12 cellular contexts compared by ENCODE assay signal in the genomic region with DNA sequence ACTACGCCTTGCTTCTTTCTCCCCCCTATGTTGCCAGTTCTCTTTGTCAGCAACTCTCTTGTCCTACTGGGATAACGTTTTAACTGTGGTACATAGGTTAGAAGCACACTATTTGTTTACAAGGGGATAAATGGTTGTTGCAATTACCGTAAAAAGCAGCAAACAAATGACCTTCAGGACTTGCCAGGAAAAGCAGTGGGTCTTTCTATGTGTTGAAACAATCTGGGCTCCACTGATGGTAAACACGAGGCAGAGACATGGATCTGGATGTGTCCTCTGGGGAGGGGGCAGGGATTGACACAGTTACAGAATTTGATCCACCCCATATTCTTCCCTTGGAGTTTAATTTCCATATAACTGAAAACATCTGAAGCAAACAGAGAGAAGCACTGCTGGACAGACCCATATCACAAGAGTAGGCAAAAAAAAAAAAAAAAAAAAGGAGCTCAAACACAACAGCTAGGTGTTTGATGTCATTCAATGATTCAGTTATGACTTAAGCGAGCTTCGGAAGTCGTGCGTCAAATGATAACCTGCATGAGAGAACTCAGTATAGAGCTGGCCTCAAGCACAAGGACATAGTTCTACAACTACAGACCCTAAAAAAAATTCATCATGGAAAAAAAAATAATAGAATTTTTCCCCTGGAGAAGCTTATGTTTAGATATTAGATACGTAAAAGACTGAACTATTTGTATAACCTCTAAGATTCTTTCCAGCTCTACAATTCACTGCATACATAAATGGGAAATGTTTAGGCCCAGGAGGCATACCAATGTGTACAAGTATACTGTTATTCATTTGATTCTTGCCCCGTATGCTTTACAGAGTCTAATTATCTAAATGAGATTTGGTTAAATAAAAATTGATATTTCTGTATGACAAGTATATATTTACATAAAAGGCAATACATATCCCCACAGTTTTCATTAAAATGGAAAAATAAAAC.
DNase-seq lines count a peak whose midpoint lies in the region; ATAC-seq and TF ChIP-seq lines count a peak whose summit lies in the region.
"Had no signal": no experiment of that assay in that cellular context is flagged by ENCODE, and none has a peak within 500 bp of the region (broad histone marks: within the 10 kb centered on the region; RNA-seq: fewer than 3 reads in every experiment).

No MANE protein-coding gene starts in this region.

- H4K20me1 ChIP-seq in Loucy (ENCODE audit: insufficient read depth, low read length, poor library complexity, severe bottlenecking) = no peaks in the 10 kb centered on the region

- peak overlapping the region; percentile 18; the same call in 1 of the 2 replicates for H2AFZ ChIP-seq in Loucy (ENCODE audit: low read length)

- H3K4me3 ChIP-seq in Loucy (ENCODE audit: low read length, poor library complexity, severe bottlenecking) (no peak overlapping the region), choroid plexus epithelial cell (ENCODE audit: low read depth, low read length) (no peak overlapping the region), suprapubic skin (no peak overlapping the region)
- H3K4me3 ChIP-seq: sigmoid colon, uterus had no signal

- no peak overlapping the region for H3K9ac ChIP-seq in Loucy (ENCODE audit: low read depth, low read length, poor library complexity, severe bottlenecking)

- H3K27ac Mint-ChIP-seq in activated T-helper 17 cell treated with anti-CD3 and anti-CD28 coated beads, Interleukin-2, amount 50 U/mL, for 72 hours = no peak overlapping the region
- H3K27ac Mint-ChIP-seq: activated CD4-positive, alpha-beta T cell treated with anti-CD3 and anti-CD28 coated beads for 36 hours; stimulated activated naive CD8-positive, alpha-beta T cell treated with anti-CD3 and anti-CD28 coated beads, Interleukin-15, amount 100 ng/mL, for 72 hours had no signal

- peak; percentile 62 for DNase-seq in choroid plexus epithelial cell (ENCODE audit: low read depth)
- DNase-seq in lung microvascular endothelial cell (ENCODE audit: low read depth in 2 of 2) = peak; percentile 44 to 59
- no peak for DNase-seq in suprapubic skin (ENCODE audit: low spot score in 2 of 2)
- DNase-seq: sigmoid colon had no signal

- peaks cover 3% of the 10 kb centered on the region for H3K4me1 Mint-ChIP-seq in activated T-helper 17 cell treated with anti-CD3 and anti-CD28 coated beads, Interleukin-2, amount 50 U/mL, for 72 hours

- no peak for ATAC-seq in activated T-helper 17 cell treated with anti-CD3 and anti-CD28 coated beads, Interleukin-2, amount 50 U/mL, for 72 hours (replicated peaks)
- ATAC-seq in GM18517 (IDR thresholded peaks at IDR 0.05; ENCODE audit: unreplicated experiment) (no peak), HG02973 (IDR thresholded peaks at IDR 0.05; ENCODE audit: unreplicated experiment) (no peak)

- no peak overlapping the region for H3K4me3 Mint-ChIP-seq in activated T-helper 17 cell treated with anti-CD3 and anti-CD28 coated beads, Interleukin-2, amount 50 U/mL, for 72 hours
- H3K4me3 Mint-ChIP-seq: activated CD4-positive, alpha-beta T cell treated with anti-CD3 and anti-CD28 coated beads for 36 hours; HFFc6; stimulated activated naive CD8-positive, alpha-beta T cell treated with anti-CD3 and anti-CD28 coated beads, Interleukin-15, amount 100 ng/mL, for 72 hours had no signal

- WGBS in suprapubic skin = 74% methylated on average over 10 of the region's 10 CpGs

- H3F3A ChIP-seq in Loucy (ENCODE audit: low read depth) = no peaks in the 10 kb centered on the region

- no peaks in the 10 kb centered on the region for H3K9me2 ChIP-seq in Loucy (replicated peaks; ENCODE audit: low read depth, low read length)

- H3K36me3 Mint-ChIP-seq in activated T-helper 17 cell treated with anti-CD3 and anti-CD28 coated beads, Interleukin-2, amount 50 U/mL, for 72 hours (ENCODE audit: low read depth) = no peaks in the 10 kb centered on the region

- TF ChIP-seq CTCF in Loucy (conservative IDR thresholded peaks at IDR 0.05; ENCODE audit: low read length) (no peak), choroid plexus epithelial cell (conservative IDR thresholded peaks at IDR 0.05; ENCODE audit: low read depth, low read length) (no peak), suprapubic skin (IDR thresholded peaks at IDR 0.05) (no peak)

- H3K4me2 ChIP-seq in Loucy (ENCODE audit: low read depth, low read length, poor library complexity, severe bottlenecking) = no peak overlapping the region

- no peaks in the 10 kb centered on the region for H3K9me3 Mint-ChIP-seq in activated T-helper 17 cell treated with anti-CD3 and anti-CD28 coated beads, Interleukin-2, amount 50 U/mL, for 72 hours
- H3K9me3 Mint-ChIP-seq: HFFc6; stimulated activated naive CD8-positive, alpha-beta T cell treated with anti-CD3 and anti-CD28 coated beads, Interleukin-15, amount 100 ng/mL, for 72 hours had no signal

- peaks cover 9% of the 10 kb centered on the region for H3K27me3 Mint-ChIP-seq in activated T-helper 17 cell treated with anti-CD3 and anti-CD28 coated beads, Interleukin-2, amount 50 U/mL, for 72 hours

- H3K4me1 ChIP-seq in Loucy (ENCODE audit: insufficient read depth, low read length, poor library complexity, severe bottlenecking) = no peaks in the 10 kb centered on the region
- peaks cover 33% of the 10 kb centered on the region for H3K4me1 ChIP-seq in suprapubic skin
- H3K4me1 ChIP-seq: uterus had no signal

- H3K79me2 ChIP-seq in Loucy (ENCODE audit: insufficient read depth, low read length) = no peaks in the 10 kb centered on the region

- H3K9me3 ChIP-seq in Loucy (ENCODE audit: insufficient read depth, low read depth, low read length) = no peaks in the 10 kb centered on the region; the same call in 1 of the 2 replicates
- no peaks in the 10 kb centered on the region for H3K9me3 ChIP-seq in suprapubic skin
- H3K9me3 ChIP-seq: sigmoid colon, uterus had no signal

- H3K27ac ChIP-seq in suprapubic skin = peak overlapping the region; percentile 34
- H3K27ac ChIP-seq: sigmoid colon had no signal

- TF ChIP-seq EP300 in suprapubic skin (IDR thresholded peaks at IDR 0.05) = no peak

- no peaks in the 10 kb centered on the region for H3K27me3 ChIP-seq in Loucy (ENCODE audit: insufficient read depth, low read length, poor library complexity, severe bottlenecking)
- H3K27me3 ChIP-seq in suprapubic skin = no peaks in the 10 kb centered on the region
- H3K27me3 ChIP-seq: sigmoid colon, uterus had no signal

- H3K36me3 ChIP-seq in Loucy (ENCODE audit: insufficient read depth, low read length) (no peaks in the 10 kb centered on the region), suprapubic skin (no peaks in the 10 kb centered on the region)
- H3K36me3 ChIP-seq: sigmoid colon, uterus had no signal

- TF ChIP-seq POLR2A in suprapubic skin (IDR thresholded peaks at IDR 0.05) = no peak

Comparison
In these comparisons a context has a peak if more than half of its experiments do, and no peak if none do; other contexts are left out.
1. DNase-seq: peak in choroid plexus epithelial cell (single experiment) and lung microvascular endothelial cell (2 of 2); none in suprapubic skin (0 of 2).